ENCODE assay signal across 18 cellular contexts in the genomic region with DNA sequence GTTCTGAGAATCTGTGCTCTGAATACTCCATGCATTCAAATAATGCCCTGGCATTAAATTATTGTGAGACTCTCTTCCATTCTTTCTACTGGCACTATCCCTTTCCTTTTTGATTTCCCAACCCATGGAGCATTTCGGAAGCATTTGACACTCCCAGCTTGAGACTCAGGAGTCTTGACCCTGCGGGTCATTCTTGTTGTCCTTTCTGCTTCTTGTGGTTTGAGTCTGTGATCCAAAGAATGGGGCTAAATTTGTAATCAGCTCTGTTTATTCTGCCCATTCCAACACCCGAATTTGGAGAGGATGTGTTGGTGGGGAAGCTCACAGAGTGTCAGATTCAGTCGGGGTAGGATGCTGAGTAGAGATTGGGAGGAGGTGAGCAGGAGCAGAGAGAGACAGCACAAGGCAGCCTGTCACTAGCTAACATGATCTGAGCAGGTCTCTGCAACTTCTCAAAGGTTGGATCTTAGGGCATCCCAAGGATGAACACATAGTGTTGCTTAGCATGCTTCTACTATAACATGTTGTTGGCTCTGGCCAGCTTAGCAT.
DNase-seq lines count a peak whose midpoint lies in the region; ATAC-seq and TF ChIP-seq lines count a peak whose summit lies in the region.
"Had no signal": no experiment of that assay in that cellular context is flagged by ENCODE, and none has a peak within 500 bp of the region (broad histone marks: within the 10 kb centered on the region; RNA-seq: fewer than 3 reads in every experiment).

No MANE protein-coding gene starts in this region.

- ATAC-seq in HG02840 (IDR thresholded peaks at IDR 0.05; ENCODE audit: low FRiP score, unreplicated experiment) (no peak), HG03342 (IDR thresholded peaks at IDR 0.05; ENCODE audit: unreplicated experiment) (no peak)

- TF ChIP-seq CTCF in osteocyte (IDR thresholded peaks at IDR 0.05) = no peak

- DNase-seq in EH (ENCODE audit: low read depth) = peak; percentile 77
- peak; percentile 79 for DNase-seq in LHCN-M2 (ENCODE audit: low read depth)
- peak; percentile 80 for DNase-seq in fibroblast of gingiva (ENCODE audit: low read depth)
- no peak for DNase-seq in osteocyte (ENCODE audit: extremely low spot score, unreplicated experiment)
- no peak for DNase-seq in NCI-H2171 (lab: John Stamatoyannopoulos, UW)
- DNase-seq in DMS 273 (lab: John Stamatoyannopoulos, UW; ENCODE audit: unreplicated experiment) = no peak
- DNase-seq: BE2C; CD4-positive, alpha-beta memory T cell; DMS53; GOT3; MM.1S; NCI-H1092; NCI-H146; NCI-H2081 treated with DMSO at 0.1 percent for 48 hours; NCI-H774; SHP77 had no signal

- H3K36me3 Mint-ChIP-seq in osteocyte (ENCODE audit: unreplicated experiment) = peaks cover 1% of the 10 kb centered on the region
- H3K36me3 Mint-ChIP-seq: CD4-positive, alpha-beta memory T cell had no signal

- peaks cover 2% of the 10 kb centered on the region for H3K9me3 Mint-ChIP-seq in osteocyte (ENCODE audit: unreplicated experiment)

- peak overlapping the region; percentile 16 for H3K4me3 Mint-ChIP-seq in osteocyte (ENCODE audit: unreplicated experiment)
- H3K4me3 Mint-ChIP-seq: CD4-positive, alpha-beta memory T cell had no signal

- no peak overlapping the region for H3K27ac Mint-ChIP-seq in osteocyte (ENCODE audit: unreplicated experiment)
- H3K27ac Mint-ChIP-seq: CD4-positive, alpha-beta memory T cell had no signal

- peaks cover 8% of the 10 kb centered on the region for H3K4me1 Mint-ChIP-seq in osteocyte (ENCODE audit: unreplicated experiment)
- H3K4me1 Mint-ChIP-seq: CD4-positive, alpha-beta memory T cell had no signal

- H3K27me3 Mint-ChIP-seq in osteocyte (ENCODE audit: unreplicated experiment) = no peaks in the 10 kb centered on the region
- H3K27me3 Mint-ChIP-seq: CD4-positive, alpha-beta memory T cell had no signal

Comparison
In these comparisons a context has a peak if more than half of its experiments do, and no peak if none do; other contexts are left out.
1. DNase-seq: peak in EH (single experiment), LHCN-M2 (single experiment) and fibroblast of gingiva (single experiment); none in osteocyte (single experiment), NCI-H2171 (single experiment) and DMS 273 (single experiment).